ENCODE assay signal across 24 cellular contexts in genomic region chr2:119006441-119006840, GRCh38.
A peak's percentile ranks its signal among the peaks of the same experiment; 100 is the strongest.
DNase-seq lines count a peak whose midpoint lies in the region; ATAC-seq and TF ChIP-seq lines count a peak whose summit lies in the region.
"Had no signal": no experiment of that assay in that cellular context is flagged by ENCODE, and none has a peak within 500 bp of the region (broad histone marks: within the 10 kb centered on the region; RNA-seq: fewer than 3 reads in every experiment).

No MANE protein-coding gene starts in this region.

- no peak overlapping the region for H3K4me3 Mint-ChIP-seq in activated CD8-positive, alpha-beta T cell treated with anti-CD3 and anti-CD28 coated beads, Interleukin-2, amount 10 ng/mL, durations not matched to agents 7 days and 5 days
- no peak overlapping the region for H3K4me3 Mint-ChIP-seq in activated CD8-positive, alpha-beta T cell treated with anti-CD3 and anti-CD28 coated beads for 36 hours
- no peak overlapping the region for H3K4me3 Mint-ChIP-seq in type B pancreatic cell
- H3K4me3 Mint-ChIP-seq: CD14-positive monocyte; CD4-positive, alpha-beta T cell; CD8-positive, alpha-beta memory T cell; GM23338; H9 had no signal

- no peak overlapping the region for H3K27ac ChIP-seq in lung (ENCODE audit: low read depth in 1 of 2, low read length in 1 of 2)
- H3K27ac ChIP-seq: A549; BLaER1 treated with 17β-estradiol and CSF1 and Interleukin-3, amounts not matched to agents 10 nM and 100 nM had no signal

- TF ChIP-seq POLR2A in GM18505 (IDR thresholded peaks at IDR 0.05; ENCODE audit: borderline replicate concordance, extremely low read depth, insufficient read depth, insufficient read length): no peak

- H3K4me3 ChIP-seq in lung: no peak overlapping the region
- H3K4me3 ChIP-seq: A549; BLaER1 treated with 17β-estradiol and CSF1 and Interleukin-3, amounts not matched to agents 10 nM and 100 nM; GM12878; GM23338 had no signal

- H3K27me3 ChIP-seq in lung (ENCODE audit: control insufficient read depth, insufficient read depth): no peaks in the 10 kb centered on the region

- no peaks in the 10 kb centered on the region for H3K36me3 Mint-ChIP-seq in activated CD8-positive, alpha-beta T cell treated with anti-CD3 and anti-CD28 coated beads, Interleukin-2, amount 10 ng/mL, durations not matched to agents 7 days and 5 days (ENCODE audit: low read depth)
- no peaks in the 10 kb centered on the region for H3K36me3 Mint-ChIP-seq in activated CD8-positive, alpha-beta T cell treated with anti-CD3 and anti-CD28 coated beads for 36 hours (ENCODE audit: low read depth)
- H3K36me3 Mint-ChIP-seq in type B pancreatic cell: no peaks in the 10 kb centered on the region
- H3K36me3 Mint-ChIP-seq: CD8-positive, alpha-beta memory T cell had no signal

- peaks cover 20% of the 10 kb centered on the region for H3K27me3 Mint-ChIP-seq in activated CD8-positive, alpha-beta T cell treated with anti-CD3 and anti-CD28 coated beads, Interleukin-2, amount 10 ng/mL, durations not matched to agents 7 days and 5 days (ENCODE audit: low read depth)
- peaks cover 20% of the 10 kb centered on the region for H3K27me3 Mint-ChIP-seq in activated CD8-positive, alpha-beta T cell treated with anti-CD3 and anti-CD28 coated beads for 36 hours
- H3K27me3 Mint-ChIP-seq in type B pancreatic cell: peaks cover 43% of the 10 kb centered on the region

- 81% methylated on average over 7 of the region's 7 CpGs for WGBS in lung, 2 donors

- CTCF ChIA-PET in activated CD8-positive, alpha-beta T cell treated with anti-CD3 and anti-CD28 coated beads, Interleukin-2, amount 10 ng/mL, durations not matched to agents 7 days and 5 days (lab: Charles Lee): interaction anchor here (0.8 kb wide), 1 partner anchor 122 kb away, joined by 3 read pairs; no protein-coding TSS in a partner anchor
- CTCF ChIA-PET in activated CD8-positive, alpha-beta T cell treated with anti-CD3 and anti-CD28 coated beads for 36 hours (lab: Charles Lee): no interaction called here

- no peak overlapping the region for H3K27ac Mint-ChIP-seq in activated CD8-positive, alpha-beta T cell treated with anti-CD3 and anti-CD28 coated beads, Interleukin-2, amount 10 ng/mL, durations not matched to agents 7 days and 5 days
- H3K27ac Mint-ChIP-seq in activated CD8-positive, alpha-beta T cell treated with anti-CD3 and anti-CD28 coated beads for 36 hours: no peak overlapping the region
- no peak overlapping the region for H3K27ac Mint-ChIP-seq in type B pancreatic cell
- H3K27ac Mint-ChIP-seq: CD14-positive monocyte; CD4-positive, alpha-beta T cell; CD8-positive, alpha-beta memory T cell; GM23338 had no signal

- H3K4me1 Mint-ChIP-seq in activated CD8-positive, alpha-beta T cell treated with anti-CD3 and anti-CD28 coated beads, Interleukin-2, amount 10 ng/mL, durations not matched to agents 7 days and 5 days (ENCODE audit: low read depth): no peaks in the 10 kb centered on the region
- H3K4me1 Mint-ChIP-seq in activated CD8-positive, alpha-beta T cell treated with anti-CD3 and anti-CD28 coated beads for 36 hours (ENCODE audit: low read depth): no peaks in the 10 kb centered on the region
- no peaks in the 10 kb centered on the region for H3K4me1 Mint-ChIP-seq in type B pancreatic cell (ENCODE audit: unreplicated experiment)
- H3K4me1 Mint-ChIP-seq: CD8-positive, alpha-beta memory T cell; GM23338 had no signal

- H3K9me3 ChIP-seq in lung (ENCODE audit: control insufficient read depth in 2 of 2, insufficient read depth in 1 of 2, low read length in 1 of 2): peaks cover 0 to 13% of the 10 kb centered on the region in 2 donors
- H3K9me3 ChIP-seq: BE2C had no signal

- no peaks in the 10 kb centered on the region for H3K4me1 ChIP-seq in lung (ENCODE audit: control insufficient read depth in 2 of 2, insufficient read depth in 2 of 2, low read length in 2 of 2)
- H3K4me1 ChIP-seq: A549, BE2C had no signal

- H3K36me3 ChIP-seq in lung (ENCODE audit: control insufficient read depth in 2 of 2, insufficient read depth in 2 of 2, low read length in 2 of 2): no peaks in the 10 kb centered on the region
- H3K36me3 ChIP-seq: BE2C; BLaER1 treated with 17β-estradiol and CSF1 and Interleukin-3, amounts not matched to agents 10 nM and 100 nM had no signal

- intact Hi-C loops in activated CD8-positive, alpha-beta T cell treated with anti-CD3 and anti-CD28 coated beads for 36 hours (cut with micrococcal nuclease): no loop called here

- POLR2A ChIA-PET in activated CD8-positive, alpha-beta T cell treated with anti-CD3 and anti-CD28 coated beads, Interleukin-2, amount 10 ng/mL, durations not matched to agents 7 days and 5 days (lab: Charles Lee): no interaction called here
- POLR2A ChIA-PET in activated CD8-positive, alpha-beta T cell treated with anti-CD3 and anti-CD28 coated beads for 36 hours (lab: Charles Lee): no interaction called here

- no peaks in the 10 kb centered on the region for H3K9me3 Mint-ChIP-seq in activated CD8-positive, alpha-beta T cell treated with anti-CD3 and anti-CD28 coated beads, Interleukin-2, amount 10 ng/mL, durations not matched to agents 7 days and 5 days (ENCODE audit: insufficient read depth)
- H3K9me3 Mint-ChIP-seq in activated CD8-positive, alpha-beta T cell treated with anti-CD3 and anti-CD28 coated beads for 36 hours: no peaks in the 10 kb centered on the region
- H3K9me3 Mint-ChIP-seq in type B pancreatic cell: no peaks in the 10 kb centered on the region
- H3K9me3 Mint-ChIP-seq: CD4-positive, alpha-beta T cell had no signal

- TF ChIP-seq CTCF in activated CD8-positive, alpha-beta T cell treated with anti-CD3 and anti-CD28 coated beads for 36 hours (IDR thresholded peaks at IDR 0.05): no peak
- TF ChIP-seq CTCF in lung (IDR thresholded peaks at IDR 0.05; ENCODE audit: control extremely low read depth, extremely low read depth): no peak
- TF ChIP-seq CTCF in type B pancreatic cell (conservative IDR thresholded peaks at IDR 0.05): no peak

- ATAC-seq in activated CD8-positive, alpha-beta T cell treated with anti-CD3 and anti-CD28 coated beads, Interleukin-2, amount 10 ng/mL, durations not matched to agents 7 days and 5 days: no peak
- no peak for ATAC-seq in activated CD8-positive, alpha-beta T cell treated with anti-CD3 and anti-CD28 coated beads for 36 hours
- ATAC-seq in lung (ENCODE audit: insufficient read depth, low FRiP score): no peak
- no peak for ATAC-seq in GM18505 (IDR thresholded peaks at IDR 0.05; ENCODE audit: unreplicated experiment)
- no peak for ATAC-seq in HG03378 (IDR thresholded peaks at IDR 0.05; ENCODE audit: unreplicated experiment)
- ATAC-seq: A549, GM12878, GM23338, HCT116 had no signal

- peak; percentile 1 for DNase-seq in activated CD8-positive, alpha-beta T cell treated with anti-CD3 and anti-CD28 coated beads, Interleukin-2, amount 10 ng/mL, durations not matched to agents 7 days and 5 days
- no peak for DNase-seq in activated CD8-positive, alpha-beta T cell treated with anti-CD3 and anti-CD28 coated beads for 36 hours
- DNase-seq in lung (ENCODE audit: low spot score): peak; percentile 14
- DNase-seq in type B pancreatic cell (ENCODE audit: extremely low spot score, unreplicated experiment): peak; percentile 44
- DNase-seq in NCI-H2196 (lab: John Stamatoyannopoulos, UW; ENCODE audit: unreplicated experiment): no peak
- DNase-seq: 8988T; ACHN; AML-193; BE2C; CD4-positive, alpha-beta T cell; CD8-positive, alpha-beta memory T cell; DMS 273 treated with DMSO at 0.1 percent for 48 hours; DMS79; EL; GDM1; H9 had no signal

Comparison
In these comparisons a context has a peak if more than half of its experiments do, and no peak if none do; other contexts are left out.
1. DNase-seq: peak in activated CD8-positive, alpha-beta T cell treated with anti-CD3 and anti-CD28 coated beads, Interleukin-2, amount 10 ng/mL, durations not matched to agents 7 days and 5 days (single experiment), lung (single experiment) and type B pancreatic cell (single experiment); none in activated CD8-positive, alpha-beta T cell treated with anti-CD3 and anti-CD28 coated beads for 36 hours (single experiment) and NCI-H2196 (single experiment).